ENCODE assay signal across 30 cellular contexts in genomic region chr18:8386981-8387380, GRCh38.
"Had no signal": no experiment of that assay in that cellular context is flagged by ENCODE, and none has a peak within 500 bp of the region (broad histone marks: within the 10 kb centered on the region; RNA-seq: fewer than 3 reads in every experiment).

No MANE protein-coding gene starts in this region.

- H3K36me3 ChIP-seq: brain microvascular endothelial cell, breast epithelium had no signal

- H3K4me1 ChIP-seq: breast epithelium had no signal

- H3K27ac ChIP-seq: adrenal gland, body of pancreas, brain microvascular endothelial cell, breast epithelium, VCaP had no signal

- DNase-seq: activated B cell treated with CpG ODN at 0.5 μM for 24 hours; activated CD4-positive, alpha-beta memory T cell treated with anti-CD3 and anti-CD28 coated beads for 36 hours; activated CD4-positive, alpha-beta T cell treated with anti-CD3 and anti-CD28 coated beads for 4 hours; activated CD4-positive, alpha-beta T cell treated with anti-CD3 and anti-CD28 coated beads, Interleukin-2, amount 10 ng/mL, durations not matched to agents 24 days and 14 days; activated CD4-positive, alpha-beta T cell treated with anti-CD3 and anti-CD28 coated beads, Interleukin-2, amount 50 U/mL, for 1 hour; activated CD4-positive, alpha-beta T cell treated with anti-CD3 and anti-CD28 coated beads, Interleukin-2, amount 50 U/mL, for 4 hours; activated CD4-positive, CD25-positive, alpha-beta regulatory T cell treated with anti-CD3 and anti-CD28 coated beads, Interleukin-2, amount 50 U/mL, for 72 hours; activated CD8-positive, alpha-beta memory T cell treated with anti-CD3 and anti-CD28 coated beads, Interleukin-2, amount 50 U/mL, for 4 hours; activated CD8-positive, alpha-beta T cell treated with anti-CD3 and anti-CD28 coated beads for 36 hours; activated effector memory CD4-positive, alpha-beta T cell treated with anti-CD3 and anti-CD28 coated beads, Interleukin-2, amount 50 U/mL, for 16 hours; activated gamma-delta T cell treated with Interleukin-2 at 50 U/mL for 16 hours; activated naive CD4-positive, alpha-beta T cell; activated naive CD4-positive, alpha-beta T cell treated with anti-CD3 and anti-CD28 coated beads for 36 hours; activated naive CD4-positive, alpha-beta T cell treated with anti-CD3 and anti-CD28 coated beads, Interleukin-2, amount 50 U/mL, for 16 hours; activated naive CD8-positive, alpha-beta T cell treated with anti-CD3 and anti-CD28 coated beads for 36 hours; activated T-cell treated with anti-CD3 and anti-CD28 coated beads for 4 hours; activated T-cell treated with anti-CD3 and anti-CD28 coated beads, Interleukin-2, amount 50 U/mL, for 1 hour; activated T-cell treated with anti-CD3 and anti-CD28 coated beads, Interleukin-2, amount 50 U/mL, for 4 hours; activated T-cell treated with anti-CD3 and anti-CD28 coated beads, Interleukin-2, amount 50 U/mL, for 72 hours; adrenal gland; amniotic stem cell; aorta; body of pancreas; brain microvascular endothelial cell; caudate nucleus; T-helper 1 cell; T-helper 2 cell; T-helper 9 cell had no signal

- H3K9me3 ChIP-seq: adrenal gland, body of pancreas, breast epithelium had no signal

- H3K27me3 ChIP-seq: adrenal gland, body of pancreas, brain microvascular endothelial cell, breast epithelium had no signal

- H3K4me3 ChIP-seq: adrenal gland, body of pancreas, breast epithelium had no signal
